In genomic region chr18:80191264-80191663, GRCh38 we compare ENCODE assay signal across 22 cellular contexts. TPM values are rescaled to one million over a fixed set of nuclear protein-coding genes. Genes with fewer than 3 reads are reported as not detected.
"Had no signal": no experiment of that assay in that cellular context is flagged by ENCODE, and none has a peak within 500 bp of the region (broad histone marks: within the 10 kb centered on the region; RNA-seq: fewer than 3 reads in every experiment).

No MANE protein-coding gene starts in this region.

- H3K27ac Mint-ChIP-seq: activated CD4-positive, alpha-beta T cell treated with anti-CD3 and anti-CD28 coated beads, Interleukin-2, amount 10 ng/mL, durations not matched to agents 24 days and 14 days; activated CD8-positive, alpha-beta T cell treated with anti-CD3 and anti-CD28 coated beads, Interleukin-2, amount 10 ng/mL, durations not matched to agents 7 days and 5 days; activated naive CD8-positive, alpha-beta T cell treated with anti-CD3 and anti-CD28 coated beads, Interleukin-2, amount 10 ng/mL, durations not matched to agents 7 days and 5 days; memory B cell; natural killer cell treated with Interleukin-12 subunit alpha and Interleukin-12 subunit beta and Interleukin-15 and Interleukin-18, amount 100 ng/mL, for 72 hours; T-helper 2 cell treated with Interferon-gamma antibody and Interleukin-4, amounts not matched to agents 5 μg/mL and 100 μg/mL, for 36 hours had no signal

- H3K27ac ChIP-seq: breast epithelium, coronary artery, esophagus squamous epithelium, gastrocnemius medialis, neutrophil, pancreas, psoas muscle, right atrium auricular region, stomach, VCaP had no signal

- ATAC-seq: activated CD4-positive, CD25-positive, alpha-beta regulatory T cell treated with anti-CD3 and anti-CD28 coated beads, Interleukin-2, amount 50 U/mL, for 24 hours; activated CD8-positive, alpha-beta T cell treated with anti-CD3 and anti-CD28 coated beads, Interleukin-2, amount 10 ng/mL, durations not matched to agents 7 days and 5 days; gastrocnemius medialis; pancreas; psoas muscle had no signal

- H3K27me3 ChIP-seq: breast epithelium, esophagus squamous epithelium, gastrocnemius medialis, pancreas, right atrium auricular region, stomach had no signal

- H3K36me3 Mint-ChIP-seq: activated naive CD8-positive, alpha-beta T cell treated with anti-CD3 and anti-CD28 coated beads, Interleukin-2, amount 10 ng/mL, durations not matched to agents 7 days and 5 days; memory B cell; natural killer cell treated with Interleukin-12 subunit alpha and Interleukin-12 subunit beta and Interleukin-15 and Interleukin-18, amount 100 ng/mL, for 72 hours had no signal

- H3K36me3 ChIP-seq: breast epithelium, gastrocnemius medialis, neutrophil, pancreas, right atrium auricular region, stomach had no signal

- H3K4me3 ChIP-seq: breast epithelium, coronary artery, esophagus squamous epithelium, gastrocnemius medialis, pancreas, psoas muscle, right atrium auricular region, stomach had no signal

- H3K4me1 ChIP-seq: breast epithelium, gastrocnemius medialis, pancreas, psoas muscle, stomach had no signal

- H3K9me3 Mint-ChIP-seq: activated CD4-positive, alpha-beta T cell treated with anti-CD3 and anti-CD28 coated beads, Interleukin-2, amount 10 ng/mL, durations not matched to agents 24 days and 14 days; memory B cell; natural killer cell treated with Interleukin-12 subunit alpha and Interleukin-12 subunit beta and Interleukin-15 and Interleukin-18, amount 100 ng/mL, for 72 hours had no signal

- DNase-seq: activated CD4-positive, alpha-beta T cell treated with anti-CD3 and anti-CD28 coated beads, Interleukin-2, amount 10 ng/mL, durations not matched to agents 24 days and 14 days; activated CD8-positive, alpha-beta T cell treated with anti-CD3 and anti-CD28 coated beads, Interleukin-2, amount 10 ng/mL, durations not matched to agents 7 days and 5 days; activated naive CD4-positive, alpha-beta T cell treated with Interleukin-2 at 50 U/mL for 16 hours; activated naive CD8-positive, alpha-beta T cell treated with anti-CD3 and anti-CD28 coated beads, Interleukin-2, amount 10 ng/mL, durations not matched to agents 7 days and 5 days; amniotic stem cell; esophagus squamous epithelium; gastrocnemius medialis; hypothalamus; pancreas; psoas muscle; stimulated activated CD4-positive, alpha-beta T cell treated with anti-CD3 and anti-CD28 coated beads, Interleukin-12 subunit alpha, Interleukin-12 subunit beta, amount 100 ng/mL, for 4 hours; stomach; trophoblast cell had no signal

- H3K4me1 Mint-ChIP-seq: activated naive CD8-positive, alpha-beta T cell treated with anti-CD3 and anti-CD28 coated beads, Interleukin-2, amount 10 ng/mL, durations not matched to agents 7 days and 5 days; memory B cell had no signal

- H3K9me3 ChIP-seq: breast epithelium, esophagus squamous epithelium, gastrocnemius medialis, neutrophil, pancreas, psoas muscle, right atrium auricular region, stomach had no signal

- H3K4me3 Mint-ChIP-seq: activated CD4-positive, alpha-beta T cell treated with anti-CD3 and anti-CD28 coated beads, Interleukin-2, amount 10 ng/mL, durations not matched to agents 24 days and 14 days; activated CD8-positive, alpha-beta T cell treated with anti-CD3 and anti-CD28 coated beads, Interleukin-2, amount 10 ng/mL, durations not matched to agents 7 days and 5 days; activated naive CD8-positive, alpha-beta T cell treated with anti-CD3 and anti-CD28 coated beads, Interleukin-2, amount 10 ng/mL, durations not matched to agents 7 days and 5 days; memory B cell; natural killer cell treated with Interleukin-12 subunit alpha and Interleukin-12 subunit beta and Interleukin-15 and Interleukin-18, amount 100 ng/mL, for 72 hours; T-helper 2 cell treated with Interferon-gamma antibody and Interleukin-4, amounts not matched to agents 5 μg/mL and 100 μg/mL, for 36 hours had no signal

RNA-seq across cellular contexts. Expression of gene PARD6G, which starts 56.0 kb away (rescaled TPM):
- total RNA-seq: natural killer cell treated with Interleukin-12 subunit alpha and Interleukin-12 subunit beta and Interleukin-15 and Interleukin-18, amount 100 ng/mL, for 72 hours had no signal
